ENCODE assay signal across 9 cellular contexts in the genomic region with DNA sequence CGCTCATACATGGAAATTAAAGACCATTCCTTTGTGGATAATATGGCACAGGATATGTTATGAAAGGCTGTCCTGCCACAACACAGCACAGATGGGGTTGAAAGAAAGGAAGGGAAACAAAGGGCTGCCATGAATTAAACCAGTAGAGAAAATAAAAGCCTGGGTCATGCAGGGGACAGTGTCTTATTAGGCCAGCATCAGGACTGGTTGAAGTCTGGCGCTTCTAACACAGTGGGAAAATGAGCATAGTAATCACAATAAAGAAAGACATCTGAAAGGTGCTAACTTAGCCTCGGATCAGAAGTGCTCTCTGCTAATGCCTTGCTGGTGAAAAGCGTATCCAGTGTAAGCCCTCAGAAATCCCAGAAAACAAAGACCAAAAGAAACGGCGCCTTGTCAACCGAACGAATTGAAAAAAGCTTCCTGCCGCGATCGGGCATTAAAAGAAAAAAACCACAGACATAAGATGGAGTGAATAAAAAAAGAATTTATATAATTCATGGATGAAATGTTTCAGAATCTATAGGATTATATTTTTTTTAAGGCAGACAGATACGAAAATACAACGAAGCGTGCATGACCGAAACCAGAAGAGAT. TPM values are rescaled to one million over a fixed set of nuclear protein-coding genes. Genes with fewer than 3 reads are reported as not detected.
DNase-seq lines count a peak whose midpoint lies in the region; ATAC-seq, FAIRE-seq and TF ChIP-seq lines count a peak whose summit lies in the region.
"Had no signal": no experiment of that assay in that cellular context is flagged by ENCODE, and none has a peak within 500 bp of the region (broad histone marks: within the 10 kb centered on the region; RNA-seq: fewer than 3 reads in every experiment).

No MANE protein-coding gene starts in this region.

- no peaks in the 10 kb centered on the region; the same call in 2 of the 3 replicates for H3K4me1 Mint-ChIP-seq in GM23338

- H3F3A ChIP-seq in GM23338 (replicated peaks; ENCODE audit: low read depth), result no peaks in the 10 kb centered on the region
- H3F3A ChIP-seq in SK-N-SH (replicated peaks; ENCODE audit: insufficient read depth), result peaks cover 5% of the 10 kb centered on the region

- H3K4me3 ChIP-seq in A549, result peak overlapping the region; percentile 64
- no peak overlapping the region for H3K4me3 ChIP-seq in GM23338
- peak overlapping the region; percentile 74 to 90 for H3K4me3 ChIP-seq in SK-N-SH (ENCODE audit: low read depth in 2 of 2, low read length in 1 of 2)

- CTCF ChIA-PET in A549 (lab: Yijun Ruan, JAX) (no interaction called here), SK-N-SH (lab: Yijun Ruan, JAX) (no interaction called here)

- H3K27me3 ChIP-seq in GM23338 (ENCODE audit: insufficient read depth) (no peaks in the 10 kb centered on the region), SK-N-SH (ENCODE audit: insufficient read depth) (no peaks in the 10 kb centered on the region)

- no peak for TF ChIP-seq POLR2A in A549 (IDR thresholded peaks at IDR 0.05; ENCODE audit: low read length)

- FAIRE-seq in A549 (lab: Jason Lieb, UNC), result no peak

- TF ChIP-seq EP300 in A549 (IDR thresholded peaks at IDR 0.05) (no peak), SK-N-SH (IDR thresholded peaks at IDR 0.05; ENCODE audit: borderline replicate concordance in 1 of 2, low read depth in 1 of 2, low read length in 1 of 2) (no peak)

- peak overlapping the region; percentile 39 to 88; a peak in 3 of 6 replicates for H3K27ac ChIP-seq in A549
- no peak overlapping the region for H3K27ac ChIP-seq in GM23338 (ENCODE audit: low read depth)
- H3K27ac ChIP-seq in SK-N-SH (ENCODE audit: low read depth in 2 of 2, low read length in 1 of 2), result peak overlapping the region; percentile 85 to 94

- no peak overlapping the region for H2AFZ ChIP-seq in GM23338
- peak overlapping the region; percentile 95 for H2AFZ ChIP-seq in SK-N-SH (ENCODE audit: low read depth)

- peaks cover 75% of the 10 kb centered on the region for H3K9me3 Mint-ChIP-seq in GM23338

- peak overlapping the region; percentile 72 for H3K4me3 Mint-ChIP-seq in GM23338

- TF ChIP-seq RAD21 in A549 (conservative IDR thresholded peaks at IDR 0.05 in 1 of 2, IDR thresholded peaks at IDR 0.05 in 1 of 2) (no peak), SK-N-SH (IDR thresholded peaks at IDR 0.05; ENCODE audit: low read length) (no peak)

- H3K9me3 ChIP-seq in A549 (0 out of 3 replicates have a peak, but pooled peaks cover 3% of the 10 kb centered on the region), SK-N-SH (no peaks in the 10 kb centered on the region)

- no peaks in the 10 kb centered on the region for H3K79me2 ChIP-seq in GM23338 (replicated peaks; ENCODE audit: insufficient read depth)
- peaks cover 44% of the 10 kb centered on the region for H3K79me2 ChIP-seq in SK-N-SH (ENCODE audit: insufficient read depth)

- H3K9me2 ChIP-seq in GM23338 (ENCODE audit: insufficient read depth) (no peaks in the 10 kb centered on the region), SK-N-SH (no peaks in the 10 kb centered on the region)

- H3K27ac Mint-ChIP-seq in GM23338, result peak overlapping the region; percentile 39; the same call in 1 of the 2 replicates

- H3K36me3 ChIP-seq in GM23338 (ENCODE audit: insufficient read depth) (no peaks in the 10 kb centered on the region), SK-N-SH (replicated peaks in 1 of 2; ENCODE audit: control insufficient read depth in 1 of 2, insufficient read depth in 2 of 2, low read length in 1 of 2) (peaks cover 3 to 11% of the 10 kb centered on the region in 2 experiments)

- TF ChIP-seq CTCF in A549 (IDR thresholded peaks at IDR 0.05) (no peak), GM23338 (conservative IDR thresholded peaks at IDR 0.05; ENCODE audit: low read depth in 2 of 2) (no peak), SK-N-SH (IDR thresholded peaks at IDR 0.05) (no peak)

- H3K9ac ChIP-seq in SK-N-SH, result peak overlapping the region; percentile 96

- H4K20me1 ChIP-seq in GM23338 (replicated peaks; ENCODE audit: insufficient read depth), result no peaks in the 10 kb centered on the region
- peaks cover 29% of the 10 kb centered on the region for H4K20me1 ChIP-seq in SK-N-SH (ENCODE audit: insufficient read depth)

- H3K4me2 ChIP-seq in A549 (peak overlapping the region; percentile 52), GM23338 (no peak overlapping the region), SK-N-SH (peak overlapping the region; percentile 66)

- peaks cover 24% of the 10 kb centered on the region for H3K36me3 Mint-ChIP-seq in GM23338 (ENCODE audit: low read depth)

- 82% methylated on average over 15 of the region's 15 CpGs for WGBS in A549 (ENCODE audit: missing lambda C conversion rate)
- 24% methylated on average over 15 of the region's 15 CpGs for WGBS in SK-N-SH (ENCODE audit: low lambda C conversion rate)

- POLR2A ChIA-PET in A549 (lab: Yijun Ruan, JAX) (no interaction called here), SK-N-SH (lab: Yijun Ruan, JAX) (no interaction called here)

- H3K4me1 ChIP-seq in A549 (no peaks in the 10 kb centered on the region), GM23338 (ENCODE audit: insufficient read depth) (no peaks in the 10 kb centered on the region), SK-N-SH (ENCODE audit: control insufficient read depth in 1 of 2, insufficient read depth in 2 of 2, low read depth in 1 of 2, low read length in 1 of 2) (peaks cover 0 to 9% of the 10 kb centered on the region in 2 experiments; a peak in 2 of 4 replicates)

- no peaks in the 10 kb centered on the region for H3K27me3 Mint-ChIP-seq in GM23338 (ENCODE audit: insufficient read depth, low read depth, poor library complexity)

- DNase-seq in A549 (ENCODE audit: low read depth in 1 of 2, low spot score in 1 of 2) (no peak), GM23338 (ENCODE audit: low spot score) (no peak), SK-N-SH (peak; percentile 47), inferior parietal cortex (ENCODE audit: extremely low spot score) (peak; percentile 7), mucosa of gallbladder (ENCODE audit: low spot score) (no peak)
- DNase-seq: NCI-H2081 treated with DMSO at 0.1 percent for 48 hours had no signal

- no peak for ATAC-seq in A549
- no peak for ATAC-seq in GM23338
- ATAC-seq in HG02571 (IDR thresholded peaks at IDR 0.05; ENCODE audit: unreplicated experiment), result no peak
- ATAC-seq in HG03354 (IDR thresholded peaks at IDR 0.05; ENCODE audit: poor library complexity, severe bottlenecking, unreplicated experiment), result no peak
- ATAC-seq in GM18517 (IDR thresholded peaks at IDR 0.05; ENCODE audit: unreplicated experiment), result no peak

TF ChIP-seq in A549, 52 proteins besides CTCF, POLR2A, EP300 and RAD21 (continues in another document):
- no peak for TF ChIP-seq CEBPB (IDR thresholded peaks at IDR 0.05)
- TF ChIP-seq MAX (IDR thresholded peaks at IDR 0.05), result no peak
- no peak for TF ChIP-seq RFX5 (IDR thresholded peaks at IDR 0.05)

TF ChIP-seq in SK-N-SH, 30 proteins besides CTCF, POLR2A, EP300 and RAD21 (continues in another document):
- TF ChIP-seq EZH2phosphoT487 (IDR thresholded peaks at IDR 0.05; ENCODE audit: borderline replicate concordance, low read depth), result no peak
- no peak for TF ChIP-seq MEF2A (IDR thresholded peaks at IDR 0.05; ENCODE audit: borderline replicate concordance, low read depth)
- no peak for TF ChIP-seq MXI1 (IDR thresholded peaks at IDR 0.05; ENCODE audit: low read depth, low read length)
- no peak for TF ChIP-seq CHD2 (IDR thresholded peaks at IDR 0.05; ENCODE audit: low read length, partially characterized antibody)
- no peak for TF ChIP-seq POLR2AphosphoS5 (IDR thresholded peaks at IDR 0.05; ENCODE audit: low read depth, low read length)
- TF ChIP-seq, protein P1, sequence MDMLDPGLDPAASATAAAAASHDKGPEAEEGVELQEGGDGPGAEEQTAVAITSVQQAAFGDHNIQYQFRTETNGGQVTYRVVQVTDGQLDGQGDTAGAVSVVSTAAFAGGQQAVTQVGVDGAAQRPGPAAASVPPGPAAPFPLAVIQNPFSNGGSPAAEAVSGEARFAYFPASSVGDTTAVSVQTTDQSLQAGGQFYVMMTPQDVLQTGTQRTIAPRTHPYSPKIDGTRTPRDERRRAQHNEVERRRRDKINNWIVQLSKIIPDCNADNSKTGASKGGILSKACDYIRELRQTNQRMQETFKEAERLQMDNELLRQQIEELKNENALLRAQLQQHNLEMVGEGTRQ (IDR thresholded peaks at IDR 0.05; ENCODE audit: borderline replicate concordance, low read depth, low read length), result no peak
- TF ChIP-seq RFX5 (IDR thresholded peaks at IDR 0.05; ENCODE audit: low read length), result no peak
- no peak for TF ChIP-seq GATA2 (CRISPR knock-in tag; IDR thresholded peaks at IDR 0.05)
- TF ChIP-seq IRF3 (IDR thresholded peaks at IDR 0.05; ENCODE audit: low read depth, low read length), result no peak
- no peak for TF ChIP-seq FOXJ3 (CRISPR knock-in tag; IDR thresholded peaks at IDR 0.05)
- TF ChIP-seq, protein P2, sequence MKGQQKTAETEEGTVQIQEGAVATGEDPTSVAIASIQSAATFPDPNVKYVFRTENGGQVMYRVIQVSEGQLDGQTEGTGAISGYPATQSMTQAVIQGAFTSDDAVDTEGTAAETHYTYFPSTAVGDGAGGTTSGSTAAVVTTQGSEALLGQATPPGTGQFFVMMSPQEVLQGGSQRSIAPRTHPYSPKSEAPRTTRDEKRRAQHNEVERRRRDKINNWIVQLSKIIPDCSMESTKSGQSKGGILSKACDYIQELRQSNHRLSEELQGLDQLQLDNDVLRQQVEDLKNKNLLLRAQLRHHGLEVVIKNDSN (IDR thresholded peaks at IDR 0.05; ENCODE audit: borderline replicate concordance, low read depth), result no peak
- TF ChIP-seq RCOR1 (IDR thresholded peaks at IDR 0.05; ENCODE audit: low read length), result no peak

RNA-seq across cellular contexts. Expression of gene MKRN3, which starts 0.6 kb away (rescaled TPM):
- polyA plus RNA-seq in A549 (2011; rRNA removed), result 3.0 and 3.7 TPM in 2 replicates
- polyA plus RNA-seq in A549 (2012; cell fraction: cytosol; rRNA removed), result 2.6 and 3.1 TPM in 2 replicates
- polyA plus RNA-seq in A549 (2012; cell fraction: nucleus; rRNA removed), result 3.5 and 5.0 TPM in 2 replicates
- 3.3 to 4.7 TPM (median 3.6 TPM) in 3 replicates for polyA plus RNA-seq in A549 (2017; fragmentation: RNase III; extraction: RNeasy Plus Mini Kit Qiagen cat#74134 plus additional on column Dnase treatment)
- polyA minus RNA-seq in A549 (2011; rRNA and poly(A)+ RNA removed), result 5.9 and 7.2 TPM in 2 replicates
- total RNA-seq in GM23338 (2014; rRNA removed; shearing (Covaris generic)), result not detected in 2 replicates
- not detected in 2 replicates for polyA plus RNA-seq in GM23338 (2016; fragmentation: Nextera tagmentation; extraction: Ambion mirVana)
- 4.7 and 8.5 TPM in 2 replicates for polyA plus RNA-seq in SK-N-SH (2012; rRNA removed)
- 3.2 and 4.4 TPM in 2 replicates for polyA plus RNA-seq in SK-N-SH (2012; cell fraction: cytosol; rRNA removed)
- 15.1 and 19.0 TPM in 2 replicates for polyA plus RNA-seq in SK-N-SH (2012; cell fraction: nucleus; rRNA removed)
- not detected for total RNA-seq in mucosa of gallbladder

Comparison
In these comparisons a context has a peak if more than half of its experiments do, and no peak if none do; other contexts are left out.
1. DNase-seq: peak in SK-N-SH (single experiment) and inferior parietal cortex (single experiment); none in A549 (0 of 2), GM23338 (single experiment) and mucosa of gallbladder (single experiment).